Comparison of ENCODE assay signal across 29 cellular contexts in the genomic region with DNA sequence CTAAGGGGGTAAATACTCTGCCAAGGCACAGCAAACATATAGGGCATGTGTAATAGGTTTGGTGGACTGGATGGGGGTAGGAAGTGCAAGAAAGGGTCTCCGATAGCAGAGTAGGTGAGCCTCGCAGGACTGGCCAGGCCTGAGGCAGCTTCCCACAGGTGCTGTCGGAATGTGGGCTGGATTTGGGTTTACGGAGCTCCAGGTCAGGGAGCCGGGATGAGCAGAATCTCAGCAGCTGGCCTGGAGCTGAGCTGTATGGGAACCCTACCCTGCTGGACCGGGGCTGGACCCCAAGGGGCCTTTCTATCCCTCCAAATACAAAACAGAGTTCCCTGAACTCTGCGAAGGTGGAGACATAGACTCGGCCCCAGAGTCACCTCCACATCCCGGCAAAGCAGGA. TPM values are rescaled to one million over a fixed set of nuclear protein-coding genes. Genes with fewer than 3 reads are reported as not detected.
DNase-seq lines count a peak whose midpoint lies in the region; ATAC-seq, FAIRE-seq and TF ChIP-seq lines count a peak whose summit lies in the region.
"Had no signal": no experiment of that assay in that cellular context is flagged by ENCODE, and none has a peak within 500 bp of the region (broad histone marks: within the 10 kb centered on the region; RNA-seq: fewer than 3 reads in every experiment).

No MANE protein-coding gene starts in this region.

- ATAC-seq in RWPE2 (ENCODE audit: low read depth): no peak
- ATAC-seq in HepG2: no peak; the same call in 2 of the 3 replicates
- no peak for ATAC-seq in GM19397 (IDR thresholded peaks at IDR 0.05; ENCODE audit: unreplicated experiment)
- no peak for ATAC-seq in GM21619 (IDR thresholded peaks at IDR 0.05; ENCODE audit: unreplicated experiment)
- ATAC-seq: activated T-cell treated with anti-CD3 and anti-CD28 coated beads, Interleukin-2, amount 50 U/mL, for 72 hours; stimulated activated memory B cell treated with anti-CD40 and anti-IgM and Interleukin-4, amounts not matched to agents 10 μg/mL and 1 μg/mL and 100 μg/mL, for 72 hours had no signal

- POLR2A ChIA-PET in HepG2 (lab: Yijun Ruan, JAX): interaction anchor here (1.1 kb wide), 1 partner anchor 11 kb away, joined by 3 read pairs; no protein-coding TSS in a partner anchor

- in situ Hi-C loops in HepG2 (cut with HindIII; ENCODE audit: extremely low pct_ligation_motif_present, low pct_unique_long_range_greater_than_20kb): no loop called here

- H4K20me1 ChIP-seq in HepG2 (ENCODE audit: insufficient read depth, low read length): no peaks in the 10 kb centered on the region

- no peak for TF ChIP-seq EP300 in HepG2 (IDR thresholded peaks at IDR 0.05; ENCODE audit: low read depth in 2 of 2, low read length in 2 of 2)
- no peak for TF ChIP-seq EP300 in HepG2 (CRISPR knock-in tag; IDR thresholded peaks at IDR 0.05; ENCODE audit: borderline replicate concordance)

- intact Hi-C loops in HepG2 (cut with micrococcal nuclease; ENCODE audit: unreplicated experiment): loop anchor here (5.0 kb wide), 1 partner anchor 75 kb away; no protein-coding TSS in a partner anchor

- no peak for TF ChIP-seq POLR2A in HepG2 (IDR thresholded peaks at IDR 0.05; ENCODE audit: insufficient read depth in 1 of 2, low read depth in 2 of 2, low read length in 2 of 2)

- no peaks in the 10 kb centered on the region for H3K9me3 ChIP-seq in RWPE2 (ENCODE audit: severe bottlenecking)
- H3K9me3 ChIP-seq in adipocyte (ENCODE audit: control insufficient read depth, low read length): no peaks in the 10 kb centered on the region
- H3K9me3 ChIP-seq in HepG2 (ENCODE audit: low read length): no peaks in the 10 kb centered on the region
- peaks cover 0 to 6% (median 0%) of the 10 kb centered on the region in 5 donors for H3K9me3 ChIP-seq in subcutaneous abdominal adipose tissue (ENCODE audit: control insufficient read depth in 5 of 5, low read length in 5 of 5)
- no peaks in the 10 kb centered on the region for H3K9me3 ChIP-seq in BE2C
- H3K9me3 ChIP-seq: suprapubic skin had no signal

- no peak for TF ChIP-seq RAD21 in HepG2 (CRISPR knock-in tag; IDR thresholded peaks at IDR 0.05)

- H3K79me2 ChIP-seq in HepG2 (ENCODE audit: insufficient read depth, low read length): no peaks in the 10 kb centered on the region

- H3K9ac ChIP-seq in adipocyte (ENCODE audit: low read length): peak overlapping the region; percentile 68
- no peak overlapping the region for H3K9ac ChIP-seq in HepG2 (ENCODE audit: insufficient read depth, low read depth, low read length)
- no peak overlapping the region for H3K9ac ChIP-seq in subcutaneous abdominal adipose tissue (ENCODE audit: low read length in 5 of 5)

- no peak overlapping the region for H2AFZ ChIP-seq in HepG2 (ENCODE audit: low read length)

- H3K27ac ChIP-seq in RWPE2 (ENCODE audit: poor library complexity, severe bottlenecking): no peak overlapping the region
- H3K27ac ChIP-seq in HepG2 (ENCODE audit: extremely low read length, insufficient read depth, low read length): peak overlapping the region; percentile 41
- peak overlapping the region; percentile 84 for H3K27ac ChIP-seq in subcutaneous abdominal adipose tissue (ENCODE audit: low read depth, low read length)
- H3K27ac ChIP-seq: suprapubic skin had no signal

- no peak for FAIRE-seq in HepG2 (lab: Jason Lieb, UNC)
- FAIRE-seq: endothelial cell of umbilical vein, GM19239 had no signal

- H3K4me3 ChIP-seq in RWPE2 (ENCODE audit: severe bottlenecking): no peak overlapping the region
- H3K4me3 ChIP-seq in adipocyte (ENCODE audit: low read length): no peak overlapping the region
- no peak overlapping the region for H3K4me3 ChIP-seq in HepG2 (replicated peaks in 1 of 3; ENCODE audit: insufficient read depth in 1 of 3, low read depth in 2 of 3, low read length in 3 of 3)
- no peak overlapping the region for H3K4me3 ChIP-seq in subcutaneous abdominal adipose tissue (ENCODE audit: low read depth in 1 of 5, low read length in 5 of 5)
- no peak overlapping the region for H3K4me3 ChIP-seq in BE2C (ENCODE audit: low read depth, low read length)
- H3K4me3 ChIP-seq: suprapubic skin had no signal

- WGBS in HepG2 (ENCODE audit: low lambda C conversion rate): 78% methylated on average over 6 of the region's 9 CpGs

- H3K4me2 ChIP-seq in HepG2 (ENCODE audit: low read depth, low read length): peak overlapping the region; percentile 77

- CTCF ChIA-PET in HepG2 (lab: Yijun Ruan, JAX; ENCODE audit: low intra/inter-chr PET ratio, low total read pairs): no interaction called here

- no peaks in the 10 kb centered on the region for H3K4me1 ChIP-seq in RWPE2 (ENCODE audit: insufficient read depth, poor library complexity, severe bottlenecking)
- peaks cover 61% of the 10 kb centered on the region for H3K4me1 ChIP-seq in adipocyte (ENCODE audit: control insufficient read depth, insufficient read depth, low read length)
- H3K4me1 ChIP-seq in HepG2 (ENCODE audit: insufficient read depth, low read length): peaks cover 38% of the 10 kb centered on the region
- H3K4me1 ChIP-seq in subcutaneous abdominal adipose tissue (ENCODE audit: control insufficient read depth in 5 of 5, insufficient read depth in 5 of 5, low read length in 5 of 5): peaks cover 4 to 62% (median 35%) of the 10 kb centered on the region in 5 donors
- H3K4me1 ChIP-seq in BE2C: no peaks in the 10 kb centered on the region

- H3K27me3 ChIP-seq in RWPE2 (ENCODE audit: insufficient read depth, poor library complexity, severe bottlenecking) (no peaks in the 10 kb centered on the region), adipocyte (replicated peaks; ENCODE audit: control insufficient read depth, insufficient read depth, low read length) (no peaks in the 10 kb centered on the region), HepG2 (ENCODE audit: control insufficient read depth in 1 of 2, insufficient read depth in 2 of 2, low read length in 2 of 2) (no peaks in the 10 kb centered on the region; a peak in 1 of 5 replicates), subcutaneous abdominal adipose tissue (ENCODE audit: control insufficient read depth in 5 of 5, insufficient read depth in 4 of 5, low read length in 5 of 5) (no peaks in the 10 kb centered on the region), BE2C (no peaks in the 10 kb centered on the region)

- no TSS peak for BruUV-seq in HepG2 (replicated peaks; lab: Mats Ljungman, UMichigan)

- no peak for TF ChIP-seq CTCF in RWPE2 (IDR thresholded peaks at IDR 0.05; ENCODE audit: poor library complexity, severe bottlenecking)
- TF ChIP-seq CTCF in HepG2 (CRISPR knock-in tag; IDR thresholded peaks at IDR 0.05): no peak
- no peak for TF ChIP-seq CTCF in BE2C (IDR thresholded peaks at IDR 0.05; ENCODE audit: low read depth, low read length)

- H3K36me3 ChIP-seq in RWPE2 (ENCODE audit: low read depth) (no peaks in the 10 kb centered on the region), adipocyte (ENCODE audit: control insufficient read depth, insufficient read depth, low read length, severe bottlenecking) (peaks cover 24% of the 10 kb centered on the region), HepG2 (replicated peaks in 1 of 2; ENCODE audit: control insufficient read depth in 1 of 2, insufficient read depth in 2 of 2, low read length in 2 of 2) (no peaks in the 10 kb centered on the region), subcutaneous abdominal adipose tissue (ENCODE audit: control insufficient read depth in 5 of 5, insufficient read depth in 5 of 5, low read length in 5 of 5) (peaks cover 0 to 14% (median 8%) of the 10 kb centered on the region in 5 donors), BE2C (no peaks in the 10 kb centered on the region)

- peak; percentile 26 for DNase-seq in RWPE2 (ENCODE audit: low spot score)
- DNase-seq in adipocyte (ENCODE audit: low read depth): no peak
- no peak for DNase-seq in HepG2 (ENCODE audit: low spot score)
- no peak for DNase-seq in BE2C
- DNase-seq: activated CD4-positive, CD25-positive, alpha-beta regulatory T cell; activated T-cell treated with anti-CD3 and anti-CD28 coated beads, Interleukin-2, amount 50 U/mL, for 72 hours; kidney glomerular epithelial cell; mesenchymal stem cell; NCI-H1105 treated with DMSO at 0.1 percent for 48 hours; NCI-H2081 treated with DMSO at 0.1 percent for 48 hours; NCI-H345; NCI-H774; retina; stimulated activated CD4-positive, alpha-beta T cell treated with anti-CD3 and anti-CD28 coated beads, Interleukin-4, amount 100 ng/mL, for 1 hour; T1000 had no signal

RNA-seq across cellular contexts. Expression of gene KLF15, which starts 15.0 kb away (rescaled TPM):
- total RNA-seq in HepG2 (2016; rRNA removed; fragmentation: Illumina TruSeq; extraction: Trizol): 5.4 and 7.8 TPM in 2 replicates
- total RNA-seq in HepG2 (2016; cell fraction: cytosol; rRNA removed; fragmentation: Illumina TruSeq; extraction: Trizol; ENCODE audit: low read depth): 1.1 and 1.4 TPM in 2 replicates
- 5.0 and 8.2 TPM in 2 replicates for total RNA-seq in HepG2 (2016; cell fraction: insoluble cytoplasmic fraction; rRNA removed; fragmentation: Illumina TruSeq; extraction: Trizol)
- 3.1 and 3.8 TPM in 2 replicates for total RNA-seq in HepG2 (2016; cell fraction: membrane; rRNA removed; fragmentation: Illumina TruSeq; extraction: Trizol)
- 6.2 and 8.6 TPM in 2 replicates for total RNA-seq in HepG2 (2016; cell fraction: nucleus; rRNA removed; fragmentation: Illumina TruSeq; extraction: Trizol)
- 5.3 and 7.1 TPM in 2 replicates for polyA plus RNA-seq in HepG2 (2011; rRNA removed)
- polyA plus RNA-seq in HepG2 (2011; cell fraction: cytosol; rRNA removed): 3.5 and 8.6 TPM in 2 replicates
- 10.1 and 15.9 TPM in 2 replicates for polyA plus RNA-seq in HepG2 (2011; cell fraction: nucleus; rRNA removed)
- polyA plus RNA-seq in HepG2 (2012): 3.1 and 3.5 TPM in 2 replicates
- polyA plus RNA-seq in HepG2 (2016; cell fraction: cytosol; fragmentation: Illumina TruSeq; extraction: Trizol; ENCODE audit: low read depth): 0.46 and 0.59 TPM in 2 replicates
- 5.6 and 7.2 TPM in 2 replicates for polyA plus RNA-seq in HepG2 (2016; cell fraction: insoluble cytoplasmic fraction; fragmentation: Illumina TruSeq; extraction: Trizol; ENCODE audit: low read depth)
- 1.9 and 2.3 TPM in 2 replicates for polyA plus RNA-seq in HepG2 (2016; cell fraction: membrane; fragmentation: Illumina TruSeq; extraction: Trizol; ENCODE audit: low read depth)
- polyA plus RNA-seq in HepG2 (2016; cell fraction: nucleus; fragmentation: Illumina TruSeq; extraction: Trizol; ENCODE audit: insufficient read depth, low read depth): 11.1 and 14.2 TPM in 2 replicates
- polyA minus RNA-seq in HepG2 (2011; rRNA and poly(A)+ RNA removed; ENCODE audit: low replicate concordance): 0.09 and 16.6 TPM in 2 replicates
- polyA minus RNA-seq in HepG2 (2011; cell fraction: cytosol; rRNA and poly(A)+ RNA removed): 3.5 and 3.9 TPM in 2 replicates
- 9.2 and 10.2 TPM in 2 replicates for polyA minus RNA-seq in HepG2 (2011; cell fraction: nucleus; rRNA and poly(A)+ RNA removed)
- polyA plus RNA-seq in BE2C (2012; ENCODE audit: insufficient read depth, insufficient read length, low read depth): 6.6 TPM
- total RNA-seq: activated CD4-positive, alpha-beta memory T cell treated with anti-CD3 and anti-CD28 coated beads, Interleukin-2, amount 10 ng/mL, durations not matched to agents 7 days and 5 days had no signal

RNA-seq across cellular contexts. Expression of gene CFAP100, which starts 52.5 kb away (rescaled TPM):
- total RNA-seq in HepG2 (2016; rRNA removed; fragmentation: Illumina TruSeq; extraction: Trizol): 0.36 TPM in 1 of 2 replicates, not detected in the other
- total RNA-seq in HepG2 (2016; cell fraction: cytosol; rRNA removed; fragmentation: Illumina TruSeq; extraction: Trizol; ENCODE audit: low read depth): not detected in 2 replicates
- total RNA-seq in HepG2 (2016; cell fraction: insoluble cytoplasmic fraction; rRNA removed; fragmentation: Illumina TruSeq; extraction: Trizol): 0.43 TPM in 1 of 2 replicates, not detected in the other
- not detected in 2 replicates for total RNA-seq in HepG2 (2016; cell fraction: membrane; rRNA removed; fragmentation: Illumina TruSeq; extraction: Trizol)
- total RNA-seq in HepG2 (2016; cell fraction: nucleus; rRNA removed; fragmentation: Illumina TruSeq; extraction: Trizol): not detected in 2 replicates
- 0.32 and 0.63 TPM in 2 replicates for polyA plus RNA-seq in HepG2 (2011; rRNA removed)
- polyA plus RNA-seq in HepG2 (2011; cell fraction: cytosol; rRNA removed): 0.58 and 0.59 TPM in 2 replicates
- polyA plus RNA-seq in HepG2 (2011; cell fraction: nucleus; rRNA removed): 0.42 and 0.63 TPM in 2 replicates
- polyA plus RNA-seq in HepG2 (2012): 0.09 and 1.1 TPM in 2 replicates
- polyA plus RNA-seq in HepG2 (2016; cell fraction: cytosol; fragmentation: Illumina TruSeq; extraction: Trizol; ENCODE audit: low read depth): not detected in 2 replicates
- polyA plus RNA-seq in HepG2 (2016; cell fraction: insoluble cytoplasmic fraction; fragmentation: Illumina TruSeq; extraction: Trizol; ENCODE audit: low read depth): 0.30 TPM in 1 of 2 replicates, not detected in the other
- not detected in 2 replicates for polyA plus RNA-seq in HepG2 (2016; cell fraction: membrane; fragmentation: Illumina TruSeq; extraction: Trizol; ENCODE audit: low read depth)
- polyA plus RNA-seq in HepG2 (2016; cell fraction: nucleus; fragmentation: Illumina TruSeq; extraction: Trizol; ENCODE audit: insufficient read depth, low read depth): not detected in 2 replicates
- 0.12 TPM in 1 of 2 replicates, not detected in the other for polyA minus RNA-seq in HepG2 (2011; rRNA and poly(A)+ RNA removed; ENCODE audit: low replicate concordance)
- 1.1 TPM in 1 of 2 replicates, not detected in the other for polyA minus RNA-seq in HepG2 (2011; cell fraction: cytosol; rRNA and poly(A)+ RNA removed)
- not detected in 2 replicates for polyA minus RNA-seq in HepG2 (2011; cell fraction: nucleus; rRNA and poly(A)+ RNA removed)
- not detected for polyA plus RNA-seq in BE2C (2012; ENCODE audit: insufficient read depth, insufficient read length, low read depth)
- total RNA-seq: activated CD4-positive, alpha-beta memory T cell treated with anti-CD3 and anti-CD28 coated beads, Interleukin-2, amount 10 ng/mL, durations not matched to agents 7 days and 5 days; activated T-cell treated with anti-CD3 and anti-CD28 coated beads, Interleukin-2, amount 50 U/mL, for 72 hours; aorta; CD4-positive, alpha-beta T cell; dermis blood vessel endothelial cell; endothelial cell of umbilical vein; glomerular endothelial cell; M059J; myocyte; suprapubic skin had no signal
- polyA plus RNA-seq: aorta, endothelial cell of umbilical vein had no signal
